Comparison of ENCODE assay signal across 21 cellular contexts in genomic region chr2:236022128-236022527, GRCh38.
"Had no signal": no experiment of that assay in that cellular context is flagged by ENCODE, and none has a peak within 500 bp of the region (broad histone marks: within the 10 kb centered on the region; RNA-seq: fewer than 3 reads in every experiment).

No MANE protein-coding gene starts in this region.

- H3K36me3 ChIP-seq: colonic mucosa, esophagus squamous epithelium, gastrocnemius medialis, left lung had no signal

- H3K27me3 ChIP-seq: colonic mucosa, esophagus squamous epithelium, gastrocnemius medialis, heart right ventricle, left lung had no signal

- DNase-seq: colonic mucosa; cortex of kidney; effector CD8-positive, alpha-beta T cell; effector memory CD8-positive, alpha-beta T cell; endodermal cell; erythroblast; esophagus squamous epithelium; foreskin fibroblast; foreskin melanocyte; gastrocnemius medialis; glutamatergic neuron; head of caudate nucleus; heart right ventricle; hippocampal formation; left lung; lower lobe of right lung; mesenchymal stem cell; mucosa of descending colon; naive B cell had no signal

- H3K27ac ChIP-seq: colonic mucosa, epithelial cell of prostate, esophagus squamous epithelium, gastrocnemius medialis, heart right ventricle, left lung, lower lobe of right lung had no signal

- H3K4me3 ChIP-seq: colonic mucosa, esophagus squamous epithelium, gastrocnemius medialis, heart right ventricle, left lung, lower lobe of right lung, mucosa of descending colon had no signal

- ATAC-seq: effector memory CD8-positive, alpha-beta T cell; esophagus mucosa; gastrocnemius medialis; left lung; lower lobe of right lung; mucosa of descending colon had no signal

- H3K9me3 ChIP-seq: colonic mucosa, esophagus squamous epithelium, gastrocnemius medialis, heart right ventricle, left lung, lower lobe of right lung, mucosa of descending colon had no signal

- H3K4me1 ChIP-seq: colonic mucosa, gastrocnemius medialis, left lung, lower lobe of right lung had no signal
